8 cellular contexts compared by ENCODE assay signal in the genomic region with DNA sequence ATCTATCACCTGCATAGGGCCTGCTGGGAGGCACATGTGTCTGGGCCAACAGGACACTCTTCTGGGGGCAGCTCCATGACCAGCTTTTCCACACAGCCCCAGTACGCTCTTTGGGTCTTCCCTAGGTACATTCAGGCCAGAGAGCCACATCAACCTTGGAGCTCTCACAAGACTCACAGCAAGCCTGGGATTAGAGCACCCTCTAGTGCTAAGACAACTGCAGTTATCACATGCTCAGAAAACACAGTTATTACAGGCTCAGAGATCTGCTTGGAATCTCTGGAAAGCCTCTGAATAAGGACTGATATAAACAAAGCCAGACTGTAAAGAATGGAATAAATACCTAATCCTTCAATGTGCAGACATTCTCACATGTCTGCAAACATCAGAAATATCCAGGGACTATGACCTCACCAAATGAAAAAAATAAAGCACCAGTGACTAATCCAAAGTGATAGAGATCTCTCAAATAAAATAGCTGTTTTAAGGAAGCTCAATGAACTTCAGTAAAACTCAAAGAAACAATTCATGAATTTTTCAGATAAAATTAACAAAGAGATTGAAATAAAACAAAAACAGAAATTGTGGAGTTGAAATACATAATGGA.
DNase-seq lines count a peak whose midpoint lies in the region; ATAC-seq and TF ChIP-seq lines count a peak whose summit lies in the region.

No MANE protein-coding gene starts in this region.

- no peaks in the 10 kb centered on the region for H3K36me3 Mint-ChIP-seq in activated naive CD4-positive, alpha-beta T cell treated with anti-CD3 and anti-CD28 coated beads, Interleukin-2, amount 10 ng/mL, durations not matched to agents 7 days and 5 days
- H3K36me3 Mint-ChIP-seq in natural killer cell treated with Interleukin-12 subunit alpha and Interleukin-12 subunit beta and Interleukin-15 and Interleukin-18, amount 100 ng/mL, for 72 hours = peaks cover 7% of the 10 kb centered on the region

- H3K9me3 Mint-ChIP-seq in activated naive CD4-positive, alpha-beta T cell treated with anti-CD3 and anti-CD28 coated beads, Interleukin-2, amount 10 ng/mL, durations not matched to agents 7 days and 5 days = no peaks in the 10 kb centered on the region
- H3K9me3 Mint-ChIP-seq in natural killer cell treated with Interleukin-12 subunit alpha and Interleukin-12 subunit beta and Interleukin-15 and Interleukin-18, amount 100 ng/mL, for 72 hours = peaks cover 3% of the 10 kb centered on the region

- no peak overlapping the region for H3K4me3 ChIP-seq in cardiac fibroblast (replicated peaks in 1 of 2; ENCODE audit: low read depth in 2 of 2, low read length in 2 of 2)

- CTCF ChIA-PET in activated naive CD4-positive, alpha-beta T cell treated with anti-CD3 and anti-CD28 coated beads, Interleukin-2, amount 10 ng/mL, durations not matched to agents 7 days and 5 days (lab: Charles Lee) = interaction anchor here (1.2 to 1.8 kb wide), 5 partner anchors 691 to 711 kb away, joined by 4 to 6 read pairs (median 4); no protein-coding TSS in a partner anchor

- H3K4me1 Mint-ChIP-seq in activated naive CD4-positive, alpha-beta T cell treated with anti-CD3 and anti-CD28 coated beads, Interleukin-2, amount 10 ng/mL, durations not matched to agents 7 days and 5 days = no peaks in the 10 kb centered on the region
- no peaks in the 10 kb centered on the region for H3K4me1 Mint-ChIP-seq in natural killer cell treated with Interleukin-12 subunit alpha and Interleukin-12 subunit beta and Interleukin-15 and Interleukin-18, amount 100 ng/mL, for 72 hours (ENCODE audit: low read depth in 2 of 2)

- H3K4me3 Mint-ChIP-seq in activated naive CD4-positive, alpha-beta T cell treated with anti-CD3 and anti-CD28 coated beads, Interleukin-2, amount 10 ng/mL, durations not matched to agents 7 days and 5 days = no peak overlapping the region
- no peak overlapping the region for H3K4me3 Mint-ChIP-seq in natural killer cell treated with Interleukin-12 subunit alpha and Interleukin-12 subunit beta and Interleukin-15 and Interleukin-18, amount 100 ng/mL, for 72 hours

- ATAC-seq in HG02623 (IDR thresholded peaks at IDR 0.05; ENCODE audit: unreplicated experiment) = peak; percentile 69
- ATAC-seq in natural killer cell treated with Interleukin-12 subunit alpha and Interleukin-12 subunit beta and Interleukin-15 and Interleukin-18, amount 100 ng/mL, for 72 hours = peak; percentile 44 to 60

- DNase-seq in activated naive CD4-positive, alpha-beta T cell treated with anti-CD3 and anti-CD28 coated beads, Interleukin-2, amount 10 ng/mL, durations not matched to agents 7 days and 5 days = peak; percentile 41
- DNase-seq in activated naive CD4-positive, alpha-beta T cell treated with Interleukin-2 at 50 U/mL for 16 hours = no peak
- DNase-seq in NCI-H460 (ENCODE audit: extremely low read depth, low read depth) = peak; percentile 71
- DNase-seq in cardiac fibroblast (ENCODE audit: low read depth in 2 of 2) = peak; percentile 76 to 84
- DNase-seq in natural killer cell treated with Interleukin-12 subunit alpha and Interleukin-12 subunit beta and Interleukin-15 and Interleukin-18, amount 100 ng/mL, for 72 hours (ENCODE audit: low spot score) = no peak
- no peak for DNase-seq in stimulated activated CD8-positive, alpha-beta memory T cell treated with anti-CD3 and anti-CD28 coated beads, Interleukin-4, amount 100 ng/mL, for 48 hours
- DNase-seq in activated CD8-positive, alpha-beta memory T cell treated with anti-CD3 and anti-CD28 coated beads for 24 hours = no peak

- peak; percentile 78 for TF ChIP-seq CTCF in cardiac fibroblast (IDR thresholded peaks at IDR 0.05; ENCODE audit: low read depth, low read length)

- H3K27me3 Mint-ChIP-seq in activated naive CD4-positive, alpha-beta T cell treated with anti-CD3 and anti-CD28 coated beads, Interleukin-2, amount 10 ng/mL, durations not matched to agents 7 days and 5 days = peaks cover 3% of the 10 kb centered on the region
- no peaks in the 10 kb centered on the region for H3K27me3 Mint-ChIP-seq in natural killer cell treated with Interleukin-12 subunit alpha and Interleukin-12 subunit beta and Interleukin-15 and Interleukin-18, amount 100 ng/mL, for 72 hours

- no peak overlapping the region for H3K27ac Mint-ChIP-seq in activated naive CD4-positive, alpha-beta T cell treated with anti-CD3 and anti-CD28 coated beads, Interleukin-2, amount 10 ng/mL, durations not matched to agents 7 days and 5 days
- no peak overlapping the region for H3K27ac Mint-ChIP-seq in natural killer cell treated with Interleukin-12 subunit alpha and Interleukin-12 subunit beta and Interleukin-15 and Interleukin-18, amount 100 ng/mL, for 72 hours

Comparison
In these comparisons a context has a peak if more than half of its experiments do, and no peak if none do; other contexts are left out.
1. DNase-seq: peak in activated naive CD4-positive, alpha-beta T cell treated with anti-CD3 and anti-CD28 coated beads, Interleukin-2, amount 10 ng/mL, durations not matched to agents 7 days and 5 days (single experiment), NCI-H460 (single experiment) and cardiac fibroblast (2 of 2); none in activated naive CD4-positive, alpha-beta T cell treated with Interleukin-2 at 50 U/mL for 16 hours (single experiment), natural killer cell treated with Interleukin-12 subunit alpha and Interleukin-12 subunit beta and Interleukin-15 and Interleukin-18, amount 100 ng/mL, for 72 hours (single experiment), stimulated activated CD8-positive, alpha-beta memory T cell treated with anti-CD3 and anti-CD28 coated beads, Interleukin-4, amount 100 ng/mL, for 48 hours (single experiment) and activated CD8-positive, alpha-beta memory T cell treated with anti-CD3 and anti-CD28 coated beads for 24 hours (single experiment).